8 cellular contexts compared by ENCODE assay signal in the genomic region with DNA sequence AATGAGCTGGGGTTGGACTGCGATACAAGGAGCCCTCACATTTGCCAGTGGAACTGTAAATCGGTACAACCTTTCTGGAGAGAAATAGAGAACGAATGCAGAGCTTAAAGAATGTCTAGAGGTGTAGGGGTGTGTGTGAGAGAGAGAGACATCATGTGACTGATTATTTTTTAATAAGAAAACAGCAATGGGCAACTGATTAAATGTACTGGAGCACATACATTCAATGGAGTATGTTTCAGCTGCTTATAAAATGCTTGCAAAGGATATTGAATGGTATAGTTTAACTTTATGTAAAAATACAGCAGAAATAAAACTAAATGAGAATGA. TPM values are rescaled to one million over a fixed set of nuclear protein-coding genes. Genes with fewer than 3 reads are reported as not detected.
DNase-seq lines count a peak whose midpoint lies in the region; ATAC-seq, FAIRE-seq and TF ChIP-seq lines count a peak whose summit lies in the region.

No MANE protein-coding gene starts in this region.

- POLR2A ChIA-PET in activated CD8-positive, alpha-beta T cell treated with anti-CD3 and anti-CD28 coated beads, Interleukin-2, amount 10 ng/mL, durations not matched to agents 7 days and 5 days (lab: Charles Lee): no interaction called here

- DNase-seq in activated CD8-positive, alpha-beta memory T cell treated with anti-CD3 and anti-CD28 coated beads, Interleukin-2, amount 10 ng/mL, durations not matched to agents 7 days and 5 days: no peak
- no peak for DNase-seq in activated CD8-positive, alpha-beta memory T cell treated with anti-CD3 and anti-CD28 coated beads for 24 hours
- no peak for DNase-seq in activated CD8-positive, alpha-beta T cell treated with anti-CD3 and anti-CD28 coated beads, Interleukin-2, amount 10 ng/mL, durations not matched to agents 7 days and 5 days
- DNase-seq in stimulated activated naive CD8-positive, alpha-beta T cell treated with anti-CD3 and anti-CD28 coated beads, Interleukin-15, amount 100 ng/mL, for 72 hours: no peak
- DNase-seq in GM12891 (ENCODE audit: insufficient read length, low spot score): no peak
- no peak for DNase-seq in medulla oblongata (ENCODE audit: extremely low spot score)

- peaks cover 8% of the 10 kb centered on the region for H3K4me1 Mint-ChIP-seq in activated CD8-positive, alpha-beta memory T cell treated with anti-CD3 and anti-CD28 coated beads, Interleukin-2, amount 10 ng/mL, durations not matched to agents 7 days and 5 days
- H3K4me1 Mint-ChIP-seq in activated CD8-positive, alpha-beta T cell treated with anti-CD3 and anti-CD28 coated beads, Interleukin-2, amount 10 ng/mL, durations not matched to agents 7 days and 5 days (ENCODE audit: low read depth): peaks cover 8% of the 10 kb centered on the region
- peaks cover 13% of the 10 kb centered on the region for H3K4me1 Mint-ChIP-seq in stimulated activated naive CD8-positive, alpha-beta T cell treated with anti-CD3 and anti-CD28 coated beads, Interleukin-15, amount 100 ng/mL, for 72 hours

- no peak overlapping the region for H3K27ac Mint-ChIP-seq in activated CD8-positive, alpha-beta memory T cell treated with anti-CD3 and anti-CD28 coated beads, Interleukin-2, amount 10 ng/mL, durations not matched to agents 7 days and 5 days
- H3K27ac Mint-ChIP-seq in activated CD8-positive, alpha-beta T cell treated with anti-CD3 and anti-CD28 coated beads, Interleukin-2, amount 10 ng/mL, durations not matched to agents 7 days and 5 days: no peak overlapping the region
- no peak overlapping the region for H3K27ac Mint-ChIP-seq in stimulated activated naive CD8-positive, alpha-beta T cell treated with anti-CD3 and anti-CD28 coated beads, Interleukin-15, amount 100 ng/mL, for 72 hours

- CTCF ChIA-PET in activated CD8-positive, alpha-beta memory T cell treated with anti-CD3 and anti-CD28 coated beads, Interleukin-2, amount 10 ng/mL, durations not matched to agents 7 days and 5 days (lab: Charles Lee): interaction anchor here (0.9 to 1.0 kb wide), 2 partner anchors 15 to 49 kb away, joined by 3 read pairs; no protein-coding TSS in a partner anchor
- CTCF ChIA-PET in activated CD8-positive, alpha-beta T cell treated with anti-CD3 and anti-CD28 coated beads, Interleukin-2, amount 10 ng/mL, durations not matched to agents 7 days and 5 days (lab: Charles Lee): interaction anchor here (1.0 kb wide), 1 partner anchor 269 kb away, joined by 4 read pairs; no protein-coding TSS in a partner anchor

- no peak for FAIRE-seq in GM12891 (lab: Jason Lieb, UNC)

- peak; percentile 11 for ATAC-seq in activated CD8-positive, alpha-beta memory T cell treated with anti-CD3 and anti-CD28 coated beads, Interleukin-2, amount 10 ng/mL, durations not matched to agents 7 days and 5 days
- ATAC-seq in HG03025 (IDR thresholded peaks at IDR 0.05; ENCODE audit: low FRiP score, unreplicated experiment): peak; percentile 27
- no peak for ATAC-seq in activated CD8-positive, alpha-beta T cell treated with anti-CD3 and anti-CD28 coated beads, Interleukin-2, amount 10 ng/mL, durations not matched to agents 7 days and 5 days
- ATAC-seq in stimulated activated naive CD8-positive, alpha-beta T cell treated with anti-CD3 and anti-CD28 coated beads, Interleukin-15, amount 100 ng/mL, for 72 hours: peak; percentile 53

- H3K4me3 Mint-ChIP-seq in activated CD8-positive, alpha-beta memory T cell treated with anti-CD3 and anti-CD28 coated beads, Interleukin-2, amount 10 ng/mL, durations not matched to agents 7 days and 5 days: peak overlapping the region; percentile 76
- H3K4me3 Mint-ChIP-seq in activated CD8-positive, alpha-beta T cell treated with anti-CD3 and anti-CD28 coated beads, Interleukin-2, amount 10 ng/mL, durations not matched to agents 7 days and 5 days: peak overlapping the region; percentile 76
- peak overlapping the region; percentile 74 to 88 for H3K4me3 Mint-ChIP-seq in stimulated activated naive CD8-positive, alpha-beta T cell treated with anti-CD3 and anti-CD28 coated beads, Interleukin-15, amount 100 ng/mL, for 72 hours

- peaks cover 2% of the 10 kb centered on the region for H3K4me1 ChIP-seq in iPS-15b (ENCODE audit: control insufficient read depth, insufficient read depth, low read length)

- H3K9me3 Mint-ChIP-seq in activated CD8-positive, alpha-beta memory T cell treated with anti-CD3 and anti-CD28 coated beads, Interleukin-2, amount 10 ng/mL, durations not matched to agents 7 days and 5 days (ENCODE audit: low read depth): no peaks in the 10 kb centered on the region
- no peaks in the 10 kb centered on the region for H3K9me3 Mint-ChIP-seq in activated CD8-positive, alpha-beta T cell treated with anti-CD3 and anti-CD28 coated beads, Interleukin-2, amount 10 ng/mL, durations not matched to agents 7 days and 5 days (ENCODE audit: insufficient read depth)
- no peaks in the 10 kb centered on the region for H3K9me3 Mint-ChIP-seq in stimulated activated naive CD8-positive, alpha-beta T cell treated with anti-CD3 and anti-CD28 coated beads, Interleukin-15, amount 100 ng/mL, for 72 hours

- no peaks in the 10 kb centered on the region for H3K27me3 ChIP-seq in iPS-15b (ENCODE audit: control insufficient read depth, insufficient read depth, low read length)

- H3K36me3 Mint-ChIP-seq in activated CD8-positive, alpha-beta memory T cell treated with anti-CD3 and anti-CD28 coated beads, Interleukin-2, amount 10 ng/mL, durations not matched to agents 7 days and 5 days: no peaks in the 10 kb centered on the region
- H3K36me3 Mint-ChIP-seq in activated CD8-positive, alpha-beta T cell treated with anti-CD3 and anti-CD28 coated beads, Interleukin-2, amount 10 ng/mL, durations not matched to agents 7 days and 5 days (ENCODE audit: low read depth): no peaks in the 10 kb centered on the region

- peak overlapping the region; percentile 71 for H3K9ac ChIP-seq in iPS-15b (ENCODE audit: low read depth, low read length)

- peak overlapping the region; percentile 86 for H3K4me3 ChIP-seq in iPS-15b (ENCODE audit: low read depth, low read length)

- peaks cover 37% of the 10 kb centered on the region for H3K27me3 Mint-ChIP-seq in activated CD8-positive, alpha-beta memory T cell treated with anti-CD3 and anti-CD28 coated beads, Interleukin-2, amount 10 ng/mL, durations not matched to agents 7 days and 5 days
- peaks cover 25% of the 10 kb centered on the region for H3K27me3 Mint-ChIP-seq in activated CD8-positive, alpha-beta T cell treated with anti-CD3 and anti-CD28 coated beads, Interleukin-2, amount 10 ng/mL, durations not matched to agents 7 days and 5 days (ENCODE audit: low read depth)
- H3K27me3 Mint-ChIP-seq in stimulated activated naive CD8-positive, alpha-beta T cell treated with anti-CD3 and anti-CD28 coated beads, Interleukin-15, amount 100 ng/mL, for 72 hours: peaks cover 9% of the 10 kb centered on the region

- H3K9me3 ChIP-seq in iPS-15b (ENCODE audit: control insufficient read depth, insufficient read depth, low read length): no peaks in the 10 kb centered on the region

- no peak for TF ChIP-seq POLR2A in GM12891 (IDR thresholded peaks at IDR 0.05; ENCODE audit: low read depth, low read length)

- no peaks in the 10 kb centered on the region for H3K36me3 ChIP-seq in iPS-15b (ENCODE audit: control insufficient read depth, insufficient read depth, low read length)

TF ChIP-seq in GM12891, 5 proteins besides CTCF, POLR2A, EP300 and RAD21:
- TF ChIP-seq TAF1 (IDR thresholded peaks at IDR 0.05; ENCODE audit: low read depth, low read length): no peak
- TF ChIP-seq POLR2AphosphoS5 (IDR thresholded peaks at IDR 0.05; ENCODE audit: low read depth, low read length): no peak
- no peak for TF ChIP-seq PAX5 (IDR thresholded peaks at IDR 0.05; ENCODE audit: insufficient read depth, low read length, severe bottlenecking)
- TF ChIP-seq POU2F2 (IDR thresholded peaks at IDR 0.05; ENCODE audit: low read depth, low read length): no peak
- TF ChIP-seq SPI1 (IDR thresholded peaks at IDR 0.05; ENCODE audit: low read depth, low read length): no peak

RNA-seq across cellular contexts. Expression of a gene that starts 0.4 kb away (rescaled TPM):
- total RNA-seq in activated CD8-positive, alpha-beta memory T cell treated with anti-CD3 and anti-CD28 coated beads, Interleukin-2, amount 10 ng/mL, durations not matched to agents 7 days and 5 days: under 1 TPM; 0.12 to 0.26 TPM
- not detected for total RNA-seq in activated CD8-positive, alpha-beta T cell treated with anti-CD3 and anti-CD28 coated beads, Interleukin-2, amount 10 ng/mL, durations not matched to agents 7 days and 5 days
- polyA plus RNA-seq in GM12891 (2012; ENCODE audit: low read depth, missing spikeins): 0.67 TPM
